In the genomic region with DNA sequence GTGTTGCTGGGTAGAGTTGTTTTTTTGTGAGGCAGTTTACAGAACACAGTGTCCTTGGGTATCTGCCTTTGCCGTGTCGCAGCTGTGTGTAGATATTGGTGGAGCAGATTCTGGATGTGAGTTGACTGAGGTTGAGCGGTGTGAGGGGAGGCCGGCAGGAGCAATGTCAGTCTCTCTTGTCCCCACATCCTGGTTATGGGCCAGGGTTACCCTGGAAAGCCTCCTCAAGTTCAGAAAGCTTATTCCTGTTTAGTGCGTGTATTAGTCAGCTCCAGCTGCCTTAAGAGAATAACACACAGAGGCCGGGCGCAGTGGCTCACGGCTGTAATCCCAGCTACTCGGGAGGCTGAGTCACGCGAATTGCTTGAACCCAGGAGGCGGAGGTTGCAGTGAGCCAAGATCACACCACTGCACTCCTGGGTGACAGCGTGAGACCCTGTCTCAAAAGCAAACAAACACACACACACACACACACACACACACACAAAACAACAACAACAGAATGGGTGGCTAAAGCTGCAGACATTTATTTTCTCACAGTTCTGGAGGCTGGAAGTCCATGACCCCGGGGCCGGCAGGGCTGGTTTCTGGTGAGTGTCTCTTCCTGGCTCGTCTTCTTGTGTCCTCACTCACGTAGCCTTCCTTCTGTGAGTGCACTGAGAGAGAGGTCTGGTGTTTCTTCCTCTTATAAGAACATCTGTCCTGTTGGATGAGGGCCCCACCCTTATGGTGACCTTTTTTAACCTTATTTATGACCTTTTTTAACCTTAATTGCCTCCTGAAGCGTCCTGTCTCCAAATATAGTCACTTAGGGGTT, we compare ENCODE assay signal across 2 cellular contexts.
TF ChIP-seq lines count a peak whose summit lies in the region.

No MANE protein-coding gene starts in this region.

TF ChIP-seq in GM12878, 131 proteins besides CTCF, POLR2A, EP300 and RAD21:
- TF ChIP-seq SPI1 (IDR thresholded peaks at IDR 0.05; ENCODE audit: borderline replicate concordance, insufficient read depth, low read depth, low read length) (no peak), ZSCAN29 (IDR thresholded peaks at IDR 0.05) (no peak), ZNF217 (IDR thresholded peaks at IDR 0.05) (no peak), MYB (IDR thresholded peaks at IDR 0.05; ENCODE audit: borderline replicate concordance, low read depth, low read length) (no peak)
- TF ChIP-seq, protein P1, sequence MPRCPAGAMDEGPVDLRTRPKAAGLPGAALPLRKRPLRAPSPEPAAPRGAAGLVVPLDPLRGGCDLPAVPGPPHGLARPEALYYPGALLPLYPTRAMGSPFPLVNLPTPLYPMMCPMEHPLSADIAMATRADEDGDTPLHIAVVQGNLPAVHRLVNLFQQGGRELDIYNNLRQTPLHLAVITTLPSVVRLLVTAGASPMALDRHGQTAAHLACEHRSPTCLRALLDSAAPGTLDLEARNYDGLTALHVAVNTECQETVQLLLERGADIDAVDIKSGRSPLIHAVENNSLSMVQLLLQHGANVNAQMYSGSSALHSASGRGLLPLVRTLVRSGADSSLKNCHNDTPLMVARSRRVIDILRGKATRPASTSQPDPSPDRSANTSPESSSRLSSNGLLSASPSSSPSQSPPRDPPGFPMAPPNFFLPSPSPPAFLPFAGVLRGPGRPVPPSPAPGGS (IDR thresholded peaks at IDR 0.05; ENCODE audit: borderline replicate concordance, insufficient read depth, low read depth, low read length, poor library complexity, severe bottlenecking) = peak; percentile 18

TF ChIP-seq in SK-N-SH treated with all-trans-retinoic acid at 6 μM for 48 hours, 23 proteins besides CTCF, POLR2A, EP300 and RAD21:
- TF ChIP-seq BACH2 (CRISPR knock-in tag; IDR thresholded peaks at IDR 0.05; ENCODE audit: borderline replicate concordance) (no peak), RARB (CRISPR knock-in tag; IDR thresholded peaks at IDR 0.05) (no peak), ZNF8 (CRISPR knock-in tag; IDR thresholded peaks at IDR 0.05) (no peak), GLIS3 (CRISPR knock-in tag; IDR thresholded peaks at IDR 0.05) (no peak), ZFP3 (CRISPR knock-in tag; IDR thresholded peaks at IDR 0.05) (no peak), ZFP30 (CRISPR knock-in tag; IDR thresholded peaks at IDR 0.05) (no peak), OSR1 (CRISPR knock-in tag; IDR thresholded peaks at IDR 0.05) (no peak), ZC3H10 (CRISPR knock-in tag; IDR thresholded peaks at IDR 0.05) (no peak)
- TF ChIP-seq, protein P2, sequence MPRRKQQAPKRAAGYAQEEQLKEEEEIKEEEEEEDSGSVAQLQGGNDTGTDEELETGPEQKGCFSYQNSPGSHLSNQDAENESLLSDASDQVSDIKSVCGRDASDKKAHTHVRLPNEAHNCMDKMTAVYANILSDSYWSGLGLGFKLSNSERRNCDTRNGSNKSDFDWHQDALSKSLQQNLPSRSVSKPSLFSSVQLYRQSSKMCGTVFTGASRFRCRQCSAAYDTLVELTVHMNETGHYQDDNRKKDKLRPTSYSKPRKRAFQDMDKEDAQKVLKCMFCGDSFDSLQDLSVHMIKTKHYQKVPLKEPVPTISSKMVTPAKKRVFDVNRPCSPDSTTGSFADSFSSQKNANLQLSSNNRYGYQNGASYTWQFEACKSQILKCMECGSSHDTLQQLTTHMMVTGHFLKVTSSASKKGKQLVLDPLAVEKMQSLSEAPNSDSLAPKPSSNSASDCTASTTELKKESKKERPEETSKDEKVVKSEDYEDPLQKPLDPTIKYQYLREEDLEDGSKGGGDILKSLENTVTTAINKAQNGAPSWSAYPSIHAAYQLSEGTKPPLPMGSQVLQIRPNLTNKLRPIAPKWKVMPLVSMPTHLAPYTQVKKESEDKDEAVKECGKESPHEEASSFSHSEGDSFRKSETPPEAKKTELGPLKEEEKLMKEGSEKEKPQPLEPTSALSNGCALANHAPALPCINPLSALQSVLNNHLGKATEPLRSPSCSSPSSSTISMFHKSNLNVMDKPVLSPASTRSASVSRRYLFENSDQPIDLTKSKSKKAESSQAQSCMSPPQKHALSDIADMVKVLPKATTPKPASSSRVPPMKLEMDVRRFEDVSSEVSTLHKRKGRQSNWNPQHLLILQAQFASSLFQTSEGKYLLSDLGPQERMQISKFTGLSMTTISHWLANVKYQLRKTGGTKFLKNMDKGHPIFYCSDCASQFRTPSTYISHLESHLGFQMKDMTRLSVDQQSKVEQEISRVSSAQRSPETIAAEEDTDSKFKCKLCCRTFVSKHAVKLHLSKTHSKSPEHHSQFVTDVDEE (CRISPR knock-in tag; IDR thresholded peaks at IDR 0.05) = no peak
TF ChIP-seq in SK-N-SH treated with all-trans-retinoic acid at 6 μM for 48 hours: peak in this region for 0.
